In genomic region chr5:176810687-176811501, GRCh38 we compare ENCODE assay signal across 8 cellular contexts. TPM values are rescaled to one million over a fixed set of nuclear protein-coding genes. Genes with fewer than 3 reads are reported as not detected.
A peak's percentile ranks its signal among the peaks of the same experiment; 100 is the strongest.
DNase-seq lines count a peak whose midpoint lies in the region; ATAC-seq and TF ChIP-seq lines count a peak whose summit lies in the region.

No MANE protein-coding gene starts in this region.

- H3K27ac ChIP-seq in HCT116 (ENCODE audit: low read depth, low read length): peak overlapping the region; percentile 60; the same call in 1 of the 2 replicates

- H3K79me2 ChIP-seq in HCT116 (ENCODE audit: insufficient read depth, low read length): no peaks in the 10 kb centered on the region

- peak overlapping the region; percentile 89 for H3K4me2 ChIP-seq in HCT116 (ENCODE audit: low read length)

- POLR2A ChIA-PET in HCT116 (lab: Charles Lee): no interaction called here

- H3K4me1 ChIP-seq in HCT116 (ENCODE audit: control insufficient read depth in 1 of 2, insufficient read depth in 2 of 2, low read length in 2 of 2): peaks cover 5 to 29% of the 10 kb centered on the region in 2 experiments; a peak in 3 of 4 replicates

- no peaks in the 10 kb centered on the region for H3K9me3 ChIP-seq in HCT116 (ENCODE audit: control insufficient read depth in 1 of 2, insufficient read depth in 1 of 2, low read depth in 1 of 2, low read length in 2 of 2)

- H3K9me3 Mint-ChIP-seq in mesothelial cell of epicardium: no peaks in the 10 kb centered on the region

- CTCF ChIA-PET in HCT116 (lab: Charles Lee): interaction anchor here (0.8 kb wide), 1 partner anchor 151 kb away, joined by 3 read pairs; no protein-coding TSS in a partner anchor

- H3K9ac ChIP-seq in HCT116 (ENCODE audit: low read length): peak overlapping the region; percentile 62

- RAD21 ChIA-PET in HCT116 (lab: Charles Lee; ENCODE audit: low non-redundant PET in 1 of 2, low total read pairs in 2 of 2, uncharacterized antibody in 2 of 2, unreplicated experiment in 2 of 2): no interaction called here

- no peak overlapping the region for H3K4me3 ChIP-seq in AG10803 (ENCODE audit: low read length)
- H3K4me3 ChIP-seq in HCT116 (replicated peaks in 1 of 2; ENCODE audit: low read depth in 1 of 2, low read length in 2 of 2): peak overlapping the region; percentile 62 to 68

- peak overlapping the region; percentile 58 for H2AFZ ChIP-seq in HCT116 (ENCODE audit: low read depth, low read length, poor library complexity, severe bottlenecking)

- H3K4me3 Mint-ChIP-seq in mesothelial cell of epicardium: peak overlapping the region; percentile 71

- TF ChIP-seq CTCF in AG10803 (conservative IDR thresholded peaks at IDR 0.05; ENCODE audit: low read length): no peak
- no peak for TF ChIP-seq CTCF in HCT116 (IDR thresholded peaks at IDR 0.05 in 2 of 3, conservative IDR thresholded peaks at IDR 0.05 in 1 of 3; ENCODE audit: borderline replicate concordance in 1 of 3, insufficient read depth in 1 of 3, low read depth in 2 of 3, low read length in 2 of 3)
- no peak for TF ChIP-seq CTCF in mesothelial cell of epicardium (IDR thresholded peaks at IDR 0.05; ENCODE audit: unreplicated experiment)

- H3K36me3 ChIP-seq in HCT116 (ENCODE audit: control insufficient read depth in 1 of 2, insufficient read depth in 2 of 2, low read length in 2 of 2): no peaks in the 10 kb centered on the region

- no peak overlapping the region for H3K27ac Mint-ChIP-seq in mesothelial cell of epicardium

- no peaks in the 10 kb centered on the region for H3K36me3 Mint-ChIP-seq in mesothelial cell of epicardium

- ATAC-seq in HCT116 (peak; percentile 57), HG02763 (IDR thresholded peaks at IDR 0.05; ENCODE audit: unreplicated experiment) (no peak), HG03159 (IDR thresholded peaks at IDR 0.05; ENCODE audit: unreplicated experiment) (no peak), GM18909 (IDR thresholded peaks at IDR 0.05; ENCODE audit: poor library complexity, unreplicated experiment) (no peak), GM19463 (IDR thresholded peaks at IDR 0.05; ENCODE audit: unreplicated experiment) (no peak)

- H3K9me2 ChIP-seq in HCT116 (ENCODE audit: insufficient read depth): no peaks in the 10 kb centered on the region

- peaks cover 11% of the 10 kb centered on the region; the same call in 1 of the 2 replicates for H3K27me3 ChIP-seq in HCT116 (ENCODE audit: insufficient read depth, low read length)

- peaks cover 10% of the 10 kb centered on the region for H3K4me1 Mint-ChIP-seq in mesothelial cell of epicardium

- peaks cover 88% of the 10 kb centered on the region for H3K27me3 Mint-ChIP-seq in mesothelial cell of epicardium (ENCODE audit: low read depth)

- intact Hi-C loops in HCT116 (cut with micrococcal nuclease): no loop called here

- TF ChIP-seq POLR2A in HCT116 (IDR thresholded peaks at IDR 0.05; ENCODE audit: borderline replicate concordance, extremely low read depth, insufficient read depth, insufficient read length): no peak

- BruUV-seq in HCT116 (replicated peaks; lab: Mats Ljungman, UMichigan): TSS peak; percentile 62

- TF ChIP-seq RAD21 in HCT116 (IDR thresholded peaks at IDR 0.05; ENCODE audit: low read depth): no peak

- peak; percentile 12 for DNase-seq in AG10803 (ENCODE audit: low read depth)
- no peak for DNase-seq in HCT116 (ENCODE audit: low read depth, low spot score)
- peak; percentile 61 for DNase-seq in astrocyte of the hippocampus (ENCODE audit: low read depth, low spot score)
- no peak for DNase-seq in mesothelial cell of epicardium (ENCODE audit: low spot score in 2 of 2, unreplicated experiment in 2 of 2)

- H4K20me1 ChIP-seq in HCT116 (ENCODE audit: insufficient read depth): no peaks in the 10 kb centered on the region

TF ChIP-seq in HCT116, 20 proteins besides CTCF, POLR2A, EP300 and RAD21:
- TF ChIP-seq MAX (IDR thresholded peaks at IDR 0.05) (no peak), JUND (IDR thresholded peaks at IDR 0.05) (no peak), ZFX (IDR thresholded peaks at IDR 0.05) (peak; percentile 59; the same call in 1 of the 2 replicates), ELF1 (IDR thresholded peaks at IDR 0.05; ENCODE audit: borderline replicate concordance, low read depth) (no peak), FOSL1 (IDR thresholded peaks at IDR 0.05; ENCODE audit: low read depth) (no peak)
TF ChIP-seq in HCT116: peak in this region for 1.

RNA-seq across cellular contexts. Expression of gene UNC5A, which starts 0.5 kb away (rescaled TPM):
- 10.1 TPM for total RNA-seq in HCT116 (2021; ENCODE audit: unreplicated experiment)
- polyA plus RNA-seq in HCT116 (2012): 9.0 and 9.9 TPM in 2 replicates
- total RNA-seq in mesothelial cell of epicardium: 0.11 TPM in 1 of 3 replicates, not detected in the others

Comparison
In these comparisons a context has a peak if more than half of its experiments do, and no peak if none do; other contexts are left out.
1. DNase-seq: peak in AG10803 (single experiment) and astrocyte of the hippocampus (single experiment); none in HCT116 (single experiment) and mesothelial cell of epicardium (0 of 2).